In genomic region chr10:109405338-109405737, GRCh38 we compare ENCODE assay signal across 24 cellular contexts.
"Had no signal": no experiment of that assay in that cellular context is flagged by ENCODE, and none has a peak within 500 bp of the region (broad histone marks: within the 10 kb centered on the region; RNA-seq: fewer than 3 reads in every experiment).

No MANE protein-coding gene starts in this region.

- ATAC-seq: activated CD4-positive, alpha-beta T cell treated with anti-CD3 and anti-CD28 coated beads for 36 hours; activated naive CD4-positive, alpha-beta T cell treated with anti-CD3 and anti-CD28 coated beads, Interleukin-2, amount 50 U/mL, for 72 hours; activated T-cell treated with anti-CD3 and anti-CD28 coated beads, Interleukin-2, amount 50 U/mL, for 4 hours; Panc1 had no signal

- H3K27ac ChIP-seq: adrenal gland, SJSA1 had no signal

- H3K4me1 ChIP-seq: adrenal gland, SJSA1 had no signal

- H3K36me3 ChIP-seq: adrenal gland, SJSA1 had no signal

- H3K27me3 ChIP-seq: adrenal gland, SJSA1 had no signal

- H3K4me2 ChIP-seq: SK-N-SH had no signal

- DNase-seq: activated CD4-positive, alpha-beta T cell treated with anti-CD3 and anti-CD28 coated beads for 36 hours; activated CD4-positive, alpha-beta T cell treated with anti-CD3 and anti-CD28 coated beads, Interleukin-2, amount 10 ng/mL, durations not matched to agents 7 days and 5 days; activated CD4-positive, alpha-beta T cell treated with anti-CD3 and anti-CD28 coated beads, Interleukin-2, amount 50 U/mL, for 48 hours; activated CD8-positive, alpha-beta memory T cell treated with anti-CD3 and anti-CD28 coated beads, Interleukin-2, amount 50 U/mL, for 4 hours; activated gamma-delta T cell treated with Interleukin-2 at 50 U/mL for 16 hours; activated naive CD4-positive, alpha-beta T cell treated with anti-CD3 and anti-CD28 coated beads for 36 hours; activated T-cell treated with anti-CD3 and anti-CD28 coated beads for 4 hours; activated T-cell treated with anti-CD3 and anti-CD28 coated beads, Interleukin-2, amount 50 U/mL, for 4 hours; adrenal gland; Kasumi-1; KG1; NCI-H1105; NCI-H1417 treated with DMSO at 0.1 percent for 48 hours; NCI-H187 treated with DMSO at 0.1 percent for 48 hours; NCI-H2081; NCI-H2171 treated with DMSO at 0.1 percent for 48 hours; NCI-H226; NCI-H446 treated with DMSO at 0.1 percent for 48 hours; NCI-H524 treated with DMSO at 0.1 percent for 48 hours; SHP77 treated with DMSO at 0.1 percent for 48 hours; SK-N-SH had no signal

- H3K4me3 ChIP-seq: adrenal gland, SJSA1 had no signal

- H3K9ac ChIP-seq: SK-N-SH had no signal

- H3K9me3 ChIP-seq: adrenal gland, SJSA1, SK-N-SH had no signal
